2 cellular contexts compared by ENCODE assay signal in genomic region chr22:46501701-46502100, GRCh38.
TF ChIP-seq lines count a peak whose summit lies in the region.

No MANE protein-coding gene starts in this region.

TF ChIP-seq in HEK293, 187 proteins besides CTCF, POLR2A, EP300 and RAD21 (continued from another document):
- TF ChIP-seq, protein P1, sequence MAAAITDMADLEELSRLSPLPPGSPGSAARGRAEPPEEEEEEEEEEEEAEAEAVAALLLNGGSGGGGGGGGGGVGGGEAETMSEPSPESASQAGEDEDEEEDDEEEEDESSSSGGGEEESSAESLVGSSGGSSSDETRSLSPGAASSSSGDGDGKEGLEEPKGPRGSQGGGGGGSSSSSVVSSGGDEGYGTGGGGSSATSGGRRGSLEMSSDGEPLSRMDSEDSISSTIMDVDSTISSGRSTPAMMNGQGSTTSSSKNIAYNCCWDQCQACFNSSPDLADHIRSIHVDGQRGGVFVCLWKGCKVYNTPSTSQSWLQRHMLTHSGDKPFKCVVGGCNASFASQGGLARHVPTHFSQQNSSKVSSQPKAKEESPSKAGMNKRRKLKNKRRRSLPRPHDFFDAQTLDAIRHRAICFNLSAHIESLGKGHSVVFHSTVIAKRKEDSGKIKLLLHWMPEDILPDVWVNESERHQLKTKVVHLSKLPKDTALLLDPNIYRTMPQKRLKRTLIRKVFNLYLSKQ (tag by site-specific recombination; IDR thresholded peaks at IDR 0.05; ENCODE audit: borderline replicate concordance), result no peak
- TF ChIP-seq TRIM28 (IDR thresholded peaks at IDR 0.05; ENCODE audit: borderline replicate concordance, low read length) (no peak), GLIS1 (tag by site-specific recombination; IDR thresholded peaks at IDR 0.05) (peak; percentile 21; the same call in 1 of the 2 replicates), ZNF664 (tag by site-specific recombination; IDR thresholded peaks at IDR 0.05) (0 out of 2 replicates have a peak, but pooled peaks have one; percentile 7), ZNF654 (tag by site-specific recombination; IDR thresholded peaks at IDR 0.05; ENCODE audit: low read depth) (no peak), ZFP41 (tag by site-specific recombination; IDR thresholded peaks at IDR 0.05; ENCODE audit: borderline replicate concordance) (no peak), ZNF426 (tag by site-specific recombination; IDR thresholded peaks at IDR 0.05) (no peak)
TF ChIP-seq in HEK293: peak in this region for 2.

TF ChIP-seq in WTC11, 78 proteins besides CTCF, POLR2A, EP300 and RAD21 (continued from another document):
- TF ChIP-seq ARID4B (CRISPR knock-in tag; IDR thresholded peaks at IDR 0.05; ENCODE audit: borderline replicate concordance) (no peak), ZNF232 (CRISPR knock-in tag; IDR thresholded peaks at IDR 0.05) (no peak), SMAD3 (CRISPR knock-in tag; IDR thresholded peaks at IDR 0.05; ENCODE audit: borderline replicate concordance) (no peak)
- TF ChIP-seq, protein P2, sequence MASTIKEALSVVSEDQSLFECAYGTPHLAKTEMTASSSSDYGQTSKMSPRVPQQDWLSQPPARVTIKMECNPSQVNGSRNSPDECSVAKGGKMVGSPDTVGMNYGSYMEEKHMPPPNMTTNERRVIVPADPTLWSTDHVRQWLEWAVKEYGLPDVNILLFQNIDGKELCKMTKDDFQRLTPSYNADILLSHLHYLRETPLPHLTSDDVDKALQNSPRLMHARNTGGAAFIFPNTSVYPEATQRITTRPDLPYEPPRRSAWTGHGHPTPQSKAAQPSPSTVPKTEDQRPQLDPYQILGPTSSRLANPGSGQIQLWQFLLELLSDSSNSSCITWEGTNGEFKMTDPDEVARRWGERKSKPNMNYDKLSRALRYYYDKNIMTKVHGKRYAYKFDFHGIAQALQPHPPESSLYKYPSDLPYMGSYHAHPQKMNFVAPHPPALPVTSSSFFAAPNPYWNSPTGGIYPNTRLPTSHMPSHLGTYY (CRISPR knock-in tag; IDR thresholded peaks at IDR 0.05), result no peak
- TF ChIP-seq, protein P3, sequence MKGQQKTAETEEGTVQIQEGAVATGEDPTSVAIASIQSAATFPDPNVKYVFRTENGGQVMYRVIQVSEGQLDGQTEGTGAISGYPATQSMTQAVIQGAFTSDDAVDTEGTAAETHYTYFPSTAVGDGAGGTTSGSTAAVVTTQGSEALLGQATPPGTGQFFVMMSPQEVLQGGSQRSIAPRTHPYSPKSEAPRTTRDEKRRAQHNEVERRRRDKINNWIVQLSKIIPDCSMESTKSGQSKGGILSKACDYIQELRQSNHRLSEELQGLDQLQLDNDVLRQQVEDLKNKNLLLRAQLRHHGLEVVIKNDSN (CRISPR knock-in tag; IDR thresholded peaks at IDR 0.05), result no peak
